8 cellular contexts compared by ENCODE assay signal in genomic region chrX:130340271-130340670, GRCh38. TPM values are rescaled to one million over a fixed set of nuclear protein-coding genes. Genes with fewer than 3 reads are reported as not detected.
A peak's percentile ranks its signal among the peaks of the same experiment; 100 is the strongest.
DNase-seq lines count a peak whose midpoint lies in the region; ATAC-seq and TF ChIP-seq lines count a peak whose summit lies in the region.

No MANE protein-coding gene starts in this region.

- H3K27me3 ChIP-seq in PC-3 (ENCODE audit: low read length) (no peaks in the 10 kb centered on the region), sigmoid colon (no peaks in the 10 kb centered on the region)

- peak overlapping the region; percentile 100 for H2AFZ ChIP-seq in PC-3 (ENCODE audit: low read length)

- intact Hi-C loops in PC-3 (cut with micrococcal nuclease) (no loop called here), sigmoid colon (cut with DNase I) (loop anchor here (5.0 kb wide), 1 partner anchor 73 kb away; the partner anchor contains the start of gene ZNF280C)

- H3K9ac ChIP-seq in PC-3 (ENCODE audit: low read length) = peak overlapping the region; percentile 91

- no peaks in the 10 kb centered on the region for H4K20me1 ChIP-seq in PC-3 (ENCODE audit: low read length)

- no peak for TF ChIP-seq EP300 in sigmoid colon (IDR thresholded peaks at IDR 0.05)

- CTCF ChIA-PET in PC-3 (lab: Charles Lee) = no interaction called here

- DNase-seq in PC-3 = no peak
- no peak for DNase-seq in fibroblast of mammary gland (ENCODE audit: low read depth)
- no peak for DNase-seq in sigmoid colon
- no peak for DNase-seq in HPDE6-E6E7 (ENCODE audit: extremely low spot score)
- no peak for DNase-seq in activated effector memory CD4-positive, alpha-beta T cell treated with anti-CD3 and anti-CD28 coated beads, Interleukin-2, amount 50 U/mL, for 16 hours
- DNase-seq in NCI-H69 (lab: John Stamatoyannopoulos, UW) = no peak

- TF ChIP-seq CTCF in PC-3 (conservative IDR thresholded peaks at IDR 0.05; ENCODE audit: low read depth, low read length) (no peak), fibroblast of mammary gland (conservative IDR thresholded peaks at IDR 0.05; ENCODE audit: control insufficient read depth, insufficient read depth, low read depth, low read length) (no peak), sigmoid colon (IDR thresholded peaks at IDR 0.05) (no peak)

- peak; percentile 14 for ATAC-seq in GM21367 (IDR thresholded peaks at IDR 0.05; ENCODE audit: unreplicated experiment)
- no peak; the same call in 1 of the 2 replicates for ATAC-seq in PC-3
- ATAC-seq in GM21390 (IDR thresholded peaks at IDR 0.05; ENCODE audit: unreplicated experiment) = no peak

- POLR2A ChIA-PET in PC-3 (lab: Charles Lee; ENCODE audit: unreplicated experiment) = no interaction called here

- H3K9me3 ChIP-seq in PC-3 (ENCODE audit: low read length) (no peaks in the 10 kb centered on the region), sigmoid colon (no peaks in the 10 kb centered on the region)

- H3K27ac ChIP-seq in PC-3 (ENCODE audit: low read length) = no peak overlapping the region
- peak overlapping the region; percentile 14 to 70 (median 62) for H3K27ac ChIP-seq in sigmoid colon

- BruUV-seq in PC-3 (replicated peaks; lab: Mats Ljungman, UMichigan) = TSS peak; percentile 65

- peaks cover 9% of the 10 kb centered on the region; the same call in 1 of the 2 replicates for H3K4me1 ChIP-seq in PC-3 (ENCODE audit: insufficient read depth, low read length)
- H3K4me1 ChIP-seq in sigmoid colon = no peaks in the 10 kb centered on the region

- 3 to 5% methylated on average over 9 of the region's 9 CpGs for WGBS in sigmoid colon, 2 donors

- TF ChIP-seq POLR2A in sigmoid colon (IDR thresholded peaks at IDR 0.05) = no peak

- H3K4me2 ChIP-seq in PC-3 (ENCODE audit: low read length) = peak overlapping the region; percentile 94

- no peaks in the 10 kb centered on the region for H3F3A ChIP-seq in PC-3 (ENCODE audit: low read length, unreplicated experiment)

- H3K79me2 ChIP-seq in PC-3 (ENCODE audit: low read length) = no peaks in the 10 kb centered on the region

- H3K9me2 ChIP-seq in PC-3 (replicated peaks; ENCODE audit: low read length) = no peaks in the 10 kb centered on the region

- H3K36me3 ChIP-seq in PC-3 (ENCODE audit: low read depth, low read length) (no peaks in the 10 kb centered on the region), sigmoid colon (no peaks in the 10 kb centered on the region)

- peak overlapping the region; percentile 98 for H3K4me3 ChIP-seq in PC-3 (ENCODE audit: low read length)
- H3K4me3 ChIP-seq in fibroblast of mammary gland (ENCODE audit: control insufficient read depth, low read depth, low read length) = peak overlapping the region; percentile 79
- peak overlapping the region; percentile 34 to 74 (median 62) for H3K4me3 ChIP-seq in sigmoid colon

RNA-seq across cellular contexts. Expression of gene SLC25A14, which starts 0.6 kb away (rescaled TPM):
- total RNA-seq in PC-3 (2014; rRNA removed) (12.5 and 20.4 TPM in 2 replicates), sigmoid colon (10 to 100 TPM in 3 of 4 donors, 1 to 10 TPM in 1; 8.6 to 16.8 (median 11.6) TPM)
- 10 to 100 TPM in 1 of 3 donors, 1 to 10 TPM in 2; 4.4 to 10.0 (median 4.8) TPM for polyA plus RNA-seq in sigmoid colon

RNA-seq across cellular contexts. Expression of gene GPR119, which starts 45.2 kb away (rescaled TPM):
- total RNA-seq in PC-3 (2014; rRNA removed) (not detected in 2 replicates), sigmoid colon (not detected)
- not detected for polyA plus RNA-seq in sigmoid colon
